Comparison of ENCODE assay signal across 18 cellular contexts in the genomic region with DNA sequence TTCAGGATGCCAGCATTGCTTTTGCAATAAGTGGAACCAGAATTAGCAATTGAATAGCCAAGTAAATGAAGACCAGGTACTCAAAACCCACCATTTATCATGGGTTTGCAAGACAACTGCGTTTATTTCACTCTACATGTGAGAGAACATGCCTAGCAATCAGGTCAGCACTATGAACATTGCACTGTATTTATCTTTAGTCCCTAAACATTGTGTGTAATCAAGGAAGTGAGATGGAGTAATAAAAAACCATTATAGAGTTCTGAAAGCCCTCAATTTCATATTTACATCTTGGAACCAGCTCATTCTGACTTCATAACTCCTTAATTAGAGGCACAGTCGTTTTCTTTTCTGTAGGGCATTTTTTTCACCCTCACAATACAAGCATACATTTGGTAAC.
DNase-seq lines count a peak whose midpoint lies in the region; ATAC-seq and TF ChIP-seq lines count a peak whose summit lies in the region.
"Had no signal": no experiment of that assay in that cellular context is flagged by ENCODE, and none has a peak within 500 bp of the region (broad histone marks: within the 10 kb centered on the region; RNA-seq: fewer than 3 reads in every experiment).

No MANE protein-coding gene starts in this region.

- peak overlapping the region; percentile 93 for H3K27ac Mint-ChIP-seq in mesothelial cell of epicardium

- no peak for TF ChIP-seq POLR2A in uterus (IDR thresholded peaks at IDR 0.05)

- H3K9me3 ChIP-seq in right atrium auricular region (no peaks in the 10 kb centered on the region), RWPE2 (ENCODE audit: severe bottlenecking) (no peaks in the 10 kb centered on the region), uterus (no peaks in the 10 kb centered on the region)
- H3K9me3 ChIP-seq: A549, BE2C, HAP-1, Peyer's patch had no signal

- no peaks in the 10 kb centered on the region for H3K27me3 Mint-ChIP-seq in mesothelial cell of epicardium (ENCODE audit: low read depth)

- peaks cover 6% of the 10 kb centered on the region for H3K9me3 Mint-ChIP-seq in mesothelial cell of epicardium

- H3K4me1 Mint-ChIP-seq in mesothelial cell of epicardium = peaks cover 72% of the 10 kb centered on the region

- no peaks in the 10 kb centered on the region for H3K36me3 ChIP-seq in right atrium auricular region
- H3K36me3 ChIP-seq in RWPE2 (ENCODE audit: low read depth) = no peaks in the 10 kb centered on the region
- no peaks in the 10 kb centered on the region for H3K36me3 ChIP-seq in uterus
- H3K36me3 ChIP-seq: BE2C, HAP-1, Peyer's patch had no signal

- H3K4me1 ChIP-seq in right atrium auricular region (peaks cover 0 to 47% of the 10 kb centered on the region in 2 donors), RWPE2 (ENCODE audit: insufficient read depth, poor library complexity, severe bottlenecking) (peaks cover 40% of the 10 kb centered on the region), uterus (peaks cover 0 to 5% of the 10 kb centered on the region in 2 donors)

- H3K4me3 Mint-ChIP-seq in mesothelial cell of epicardium = no peak overlapping the region

- intact Hi-C loops in Right ventricle myocardium superior (cut with DNase I) = loop anchor here (10.0 kb wide), 1 partner anchor 154 kb away; the partner anchor contains the start of gene DPH6
- intact Hi-C loops in uterus (cut with DNase I; ENCODE audit: low total_unique reads) = no loop called here

- ATAC-seq in Right ventricle myocardium superior (ENCODE audit: poor library complexity) (no peak), RWPE2 (ENCODE audit: low read depth) (no peak)
- ATAC-seq: A549, GM12878 had no signal

- H3K36me3 Mint-ChIP-seq in mesothelial cell of epicardium = no peaks in the 10 kb centered on the region

- H3K27me3 ChIP-seq in right atrium auricular region (no peaks in the 10 kb centered on the region), RWPE2 (ENCODE audit: insufficient read depth, poor library complexity, severe bottlenecking) (no peaks in the 10 kb centered on the region), uterus (no peaks in the 10 kb centered on the region)
- H3K27me3 ChIP-seq: BE2C, Peyer's patch had no signal

- DNase-seq in right atrium auricular region (ENCODE audit: low spot score) (no peak), Right ventricle myocardium superior (no peak), RWPE2 (ENCODE audit: low spot score) (no peak), mesothelial cell of epicardium (ENCODE audit: low spot score in 2 of 2, unreplicated experiment in 2 of 2) (no peak), uterus (no peak), substantia nigra (lab: John Stamatoyannopoulos, UW) (no peak), OCI-M1 (lab: John Stamatoyannopoulos, UW) (no peak)
- no peak for DNase-seq in central memory CD4-positive, alpha-beta T cell
- DNase-seq: BE2C; DND-41; NCI-H1105; NCI-H1694; NCI-H446 treated with DMSO at 0.1 percent for 48 hours; NK-92 treated with Interleukin-12 subunit alpha and Interleukin-12 subunit beta, amount 100 ng/mL, for 24 hours; Peyer's patch had no signal

- H3K4me3 ChIP-seq in right atrium auricular region = no peak overlapping the region
- no peak overlapping the region for H3K4me3 ChIP-seq in RWPE2 (ENCODE audit: severe bottlenecking)
- no peak overlapping the region for H3K4me3 ChIP-seq in uterus
- H3K4me3 ChIP-seq: A549, GM12878, HAP-1, Peyer's patch had no signal

- TF ChIP-seq CTCF in right atrium auricular region (IDR thresholded peaks at IDR 0.05) (no peak), RWPE2 (IDR thresholded peaks at IDR 0.05; ENCODE audit: poor library complexity, severe bottlenecking) (no peak), mesothelial cell of epicardium (IDR thresholded peaks at IDR 0.05; ENCODE audit: unreplicated experiment) (no peak), uterus (IDR thresholded peaks at IDR 0.05) (no peak)

- H3K27ac ChIP-seq in right atrium auricular region (peak overlapping the region; percentile 68 to 80), RWPE2 (ENCODE audit: poor library complexity, severe bottlenecking) (peak overlapping the region; percentile 74), uterus (peak overlapping the region; percentile 48 to 74), substantia nigra (ENCODE audit: low read depth, low read length, poor library complexity, severe bottlenecking) (no peak overlapping the region)
- H3K27ac ChIP-seq: Peyer's patch had no signal
